In the genomic region with DNA sequence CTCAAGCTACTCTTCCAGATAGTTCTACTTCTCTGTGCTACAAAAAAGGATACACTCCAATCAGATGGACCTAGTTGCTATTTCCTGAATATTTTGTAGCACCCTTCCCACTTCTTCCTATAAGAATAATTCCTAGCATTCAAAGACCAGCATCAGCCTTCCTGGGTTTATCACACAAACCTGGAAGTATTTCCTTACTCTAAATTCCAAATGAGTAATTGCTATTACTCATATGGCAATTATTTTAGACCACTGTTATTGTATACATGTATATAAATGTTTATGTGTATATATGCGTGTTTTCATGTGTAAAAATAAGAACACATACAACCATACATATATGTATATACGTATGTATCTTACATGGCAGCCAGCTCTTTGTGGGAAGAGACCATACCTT, we compare ENCODE assay signal across 25 cellular contexts.
A peak's percentile ranks its signal among the peaks of the same experiment; 100 is the strongest.
DNase-seq lines count a peak whose midpoint lies in the region; ATAC-seq, FAIRE-seq and TF ChIP-seq lines count a peak whose summit lies in the region.
"Had no signal": no experiment of that assay in that cellular context is flagged by ENCODE, and none has a peak within 500 bp of the region (broad histone marks: within the 10 kb centered on the region; RNA-seq: fewer than 3 reads in every experiment).

No MANE protein-coding gene starts in this region.

- CTCF ChIA-PET in IMR-90 (lab: Yijun Ruan, JAX), result interaction anchor here (0.5 kb wide), 1 partner anchor 70 kb away, joined by 3 read pairs; no protein-coding TSS in a partner anchor

- no peak overlapping the region for H2AK9ac ChIP-seq in IMR-90 (replicated peaks; ENCODE audit: low read depth, low read length, poor library complexity)

- no peak overlapping the region for H2BK20ac ChIP-seq in IMR-90 (ENCODE audit: low read depth, low read length)

- H2BK15ac ChIP-seq in IMR-90 (ENCODE audit: low read depth, low read length), result no peak overlapping the region

- in situ Hi-C loops in IMR-90 (cut with MboI; ENCODE audit: low sequenced_read_pairs), result no loop called here

- H3K27me3 ChIP-seq in IMR-90 (ENCODE audit: control insufficient read depth, insufficient read depth, low read length) (no peaks in the 10 kb centered on the region), keratinocyte (ENCODE audit: control insufficient read depth, extremely low read depth, insufficient read depth, low read length) (no peaks in the 10 kb centered on the region)
- H3K27me3 ChIP-seq: BE2C, Peyer's patch, SJSA1 had no signal

- ATAC-seq in IMR-90 (ENCODE audit: low read depth) (0 out of 2 replicates have a peak, but pooled peaks have one; percentile 14), HG03457 (IDR thresholded peaks at IDR 0.05; ENCODE audit: unreplicated experiment) (no peak)
- ATAC-seq: HepG2, Right ventricle myocardium inferior had no signal

- no peaks in the 10 kb centered on the region for H3K79me1 ChIP-seq in IMR-90 (ENCODE audit: low read depth in 1 of 2, low read length in 2 of 2)

- H2AK5ac ChIP-seq in IMR-90 (ENCODE audit: low read depth, low read length), result no peak overlapping the region

- intact Hi-C loops in IMR-90 (cut with micrococcal nuclease), result no loop called here

- no peak overlapping the region for H3K4ac ChIP-seq in IMR-90 (ENCODE audit: low read depth, low read length)

- H3K27ac ChIP-seq in IMR-90 (ENCODE audit: insufficient read depth, low read length) (no peak overlapping the region), keratinocyte (ENCODE audit: control insufficient read depth, insufficient read depth, low read length) (peak overlapping the region; percentile 53)
- H3K27ac ChIP-seq: Peyer's patch, SJSA1 had no signal

- H2AFZ ChIP-seq in IMR-90 (replicated peaks; ENCODE audit: low read length, poor library complexity), result no peak overlapping the region
- no peak overlapping the region for H2AFZ ChIP-seq in keratinocyte (ENCODE audit: control insufficient read depth, low read length)

- H3K18ac ChIP-seq in IMR-90 (ENCODE audit: low read depth, low read length), result no peak overlapping the region

- H3K4me2 ChIP-seq in IMR-90 (ENCODE audit: low read depth, low read length) (no peak overlapping the region), keratinocyte (ENCODE audit: control insufficient read depth, extremely low read depth, insufficient read depth, low read depth, low read length) (peak overlapping the region; percentile 23)

- H3K4me1 ChIP-seq in IMR-90 (ENCODE audit: control insufficient read depth, insufficient read depth, low read length), result no peaks in the 10 kb centered on the region
- H3K4me1 ChIP-seq in keratinocyte (ENCODE audit: control insufficient read depth, extremely low read depth, insufficient read depth, low read length), result peaks cover 16% of the 10 kb centered on the region
- H3K4me1 ChIP-seq: BE2C, Peyer's patch, SJSA1 had no signal

- H4K20me1 ChIP-seq in IMR-90 (ENCODE audit: insufficient read depth, low read length), result no peaks in the 10 kb centered on the region
- H4K20me1 ChIP-seq in keratinocyte (ENCODE audit: control insufficient read depth, extremely low read depth, insufficient read depth, low read length), result no peaks in the 10 kb centered on the region

- WGBS in IMR-90 (ENCODE audit: extremely low coverage in 2 of 2, insufficient read length in 1 of 2), 2 experiments, result no CpG with 5 or more reads among the region's 2 CpGs

- H4K5ac ChIP-seq in IMR-90 (ENCODE audit: low read depth, low read length), result no peak overlapping the region

- no TSS peak for BruUV-seq in IMR-90 (replicated peaks; lab: Mats Ljungman, UMichigan)

- H3K9me3 ChIP-seq in IMR-90 (ENCODE audit: control insufficient read depth, insufficient read depth, low read length), result no peaks in the 10 kb centered on the region
- H3K9me3 ChIP-seq in keratinocyte (ENCODE audit: control insufficient read depth, low read depth, low read length), result no peaks in the 10 kb centered on the region
- H3K9me3 ChIP-seq: BE2C, Peyer's patch, SJSA1 had no signal

- H3K9ac ChIP-seq in IMR-90 (ENCODE audit: low read depth, low read length) (no peak overlapping the region), keratinocyte (ENCODE audit: control insufficient read depth, extremely low read depth, insufficient read depth, low read length) (no peak overlapping the region)

- no peak overlapping the region for H3K56ac ChIP-seq in IMR-90 (ENCODE audit: extremely low read depth, insufficient read depth, low read length)

- no peaks in the 10 kb centered on the region for H3K9me1 ChIP-seq in IMR-90 (ENCODE audit: insufficient read depth, low read length)
- no peaks in the 10 kb centered on the region for H3K9me1 ChIP-seq in keratinocyte (ENCODE audit: control insufficient read depth, extremely low read depth, insufficient read depth, low read length)

- no peak overlapping the region for H3K14ac ChIP-seq in IMR-90 (replicated peaks; ENCODE audit: low read depth, low read length)

- FAIRE-seq in keratinocyte (lab: Jason Lieb, UNC), result no peak
- FAIRE-seq: A204.1, G401.6, GM12892, HepG2 had no signal

- TF ChIP-seq CTCF in IMR-90 (conservative IDR thresholded peaks at IDR 0.05; ENCODE audit: low read depth, low read length), result no peak
- TF ChIP-seq CTCF in keratinocyte (optimal IDR thresholded peaks at IDR 0.05 in 1 of 3, IDR thresholded peaks at IDR 0.05 in 1 of 3, conservative IDR thresholded peaks at IDR 0.05 in 1 of 3; ENCODE audit: extremely low read depth in 1 of 3, insufficient read depth in 2 of 3, low read length in 3 of 3), result no peak
- no peak for TF ChIP-seq CTCF in GM20000 (IDR thresholded peaks at IDR 0.05; ENCODE audit: extremely low read depth, missing control alignments)

- H3K79me2 ChIP-seq in keratinocyte (ENCODE audit: control insufficient read depth, insufficient read depth, low read length), result no peaks in the 10 kb centered on the region

- no peaks in the 10 kb centered on the region for H3K36me3 ChIP-seq in IMR-90 (ENCODE audit: control insufficient read depth, insufficient read depth, low read length)
- peaks cover 0 to 12% of the 10 kb centered on the region in 2 experiments for H3K36me3 ChIP-seq in keratinocyte (ENCODE audit: control insufficient read depth in 2 of 2, extremely low read depth in 1 of 2, insufficient read depth in 2 of 2, low read length in 2 of 2)
- H3K36me3 ChIP-seq: BE2C, SJSA1 had no signal

- no peak overlapping the region for H2BK120ac ChIP-seq in IMR-90 (ENCODE audit: low read depth, low read length)

- no peak overlapping the region for H3K23ac ChIP-seq in IMR-90 (ENCODE audit: low read depth, low read length)

- H4K91ac ChIP-seq in IMR-90 (ENCODE audit: insufficient read depth, low read depth, low read length), result no peak overlapping the region

- DNase-seq in EH (ENCODE audit: low read depth) (peak; percentile 4), IMR-90 (no peak), dermis blood vessel endothelial cell (peak; percentile 26), keratinocyte (ENCODE audit: low read depth, low spot score) (no peak), GM20000 (ENCODE audit: low spot score) (no peak), ureter (ENCODE audit: low spot score) (no peak)
- DNase-seq: BE2C; CD4-positive, CD25-positive, alpha-beta regulatory T cell; DMS79 treated with DMSO at 0.1 percent for 48 hours; KBM-7; MM.1S; NCI-H1092; NCI-H1436; NCI-H187 treated with DMSO at 0.1 percent for 48 hours; NCI-H510A treated with DMSO at 0.1 percent for 48 hours; NCI-H774; Peyer's patch; T-helper 1 cell had no signal

- no peak overlapping the region for H4K8ac ChIP-seq in IMR-90 (ENCODE audit: low read depth in 2 of 2, low read length in 2 of 2)

- TF ChIP-seq POLR2A in IMR-90 (IDR thresholded peaks at IDR 0.05; ENCODE audit: low read depth, low read length), result no peak

- no peak overlapping the region for H2BK5ac ChIP-seq in IMR-90 (ENCODE audit: low read depth, low read length, poor library complexity, severe bottlenecking)

- POLR2A ChIA-PET in IMR-90 (lab: Charles Lee; ENCODE audit: unreplicated experiment), result no interaction called here

- H3K4me3 ChIP-seq in IMR-90 (ENCODE audit: insufficient read depth, low read depth, low read length) (no peak overlapping the region), keratinocyte (ENCODE audit: control insufficient read depth in 2 of 3, extremely low read depth in 1 of 3, insufficient read depth in 2 of 3, low read depth in 1 of 3, low read length in 3 of 3) (no peak overlapping the region)
- H3K4me3 ChIP-seq: Peyer's patch, SJSA1 had no signal

- TF ChIP-seq RAD21 in IMR-90 (IDR thresholded peaks at IDR 0.05; ENCODE audit: low read length), result no peak

- dilution Hi-C loops in IMR-90 (cut with HindIII; ENCODE audit: low sequenced_read_pairs, unreplicated experiment) (no loop called here), keratinocyte (cut with MboI; ENCODE audit: extremely low pct_ligation_motif_present, low sequenced_read_pairs) (no loop called here)

TF ChIP-seq in IMR-90, 13 proteins besides CTCF, POLR2A, EP300 and RAD21:
- TF ChIP-seq MAZ (IDR thresholded peaks at IDR 0.05; ENCODE audit: borderline replicate concordance, low read depth, low read length) (no peak), MXI1 (IDR thresholded peaks at IDR 0.05; ENCODE audit: borderline replicate concordance, low read depth, low read length) (no peak), SMC3 (IDR thresholded peaks at IDR 0.05; ENCODE audit: low read depth, low read length) (no peak), CEBPB (IDR thresholded peaks at IDR 0.05; ENCODE audit: low read depth, low read length) (no peak), CHD1 (IDR thresholded peaks at IDR 0.05; ENCODE audit: low read depth, low read length) (no peak)
- TF ChIP-seq, protein P1, sequence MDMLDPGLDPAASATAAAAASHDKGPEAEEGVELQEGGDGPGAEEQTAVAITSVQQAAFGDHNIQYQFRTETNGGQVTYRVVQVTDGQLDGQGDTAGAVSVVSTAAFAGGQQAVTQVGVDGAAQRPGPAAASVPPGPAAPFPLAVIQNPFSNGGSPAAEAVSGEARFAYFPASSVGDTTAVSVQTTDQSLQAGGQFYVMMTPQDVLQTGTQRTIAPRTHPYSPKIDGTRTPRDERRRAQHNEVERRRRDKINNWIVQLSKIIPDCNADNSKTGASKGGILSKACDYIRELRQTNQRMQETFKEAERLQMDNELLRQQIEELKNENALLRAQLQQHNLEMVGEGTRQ (IDR thresholded peaks at IDR 0.05; ENCODE audit: low read depth, low read length), result no peak

Comparison
In these comparisons a context has a peak if more than half of its experiments do, and no peak if none do; other contexts are left out.
1. DNase-seq: peak in EH (single experiment) and dermis blood vessel endothelial cell (single experiment); none in IMR-90 (single experiment), keratinocyte (single experiment), GM20000 (single experiment) and ureter (single experiment).